Comparison of ENCODE assay signal across 8 cellular contexts in genomic region chr2:241314933-241315182, GRCh38. TPM values are rescaled to one million over a fixed set of nuclear protein-coding genes. Genes with fewer than 3 reads are reported as not detected.
DNase-seq lines count a peak whose midpoint lies in the region; ATAC-seq and TF ChIP-seq lines count a peak whose summit lies in the region.

No MANE protein-coding gene starts in this region.

- peak overlapping the region; percentile 100 for H3K27ac ChIP-seq in left ventricle myocardium inferior (replicated peaks)
- H3K27ac ChIP-seq in ascending aorta: peak overlapping the region; percentile 99
- peak overlapping the region; percentile 98 to 99 for H3K27ac ChIP-seq in lung (ENCODE audit: low read depth in 1 of 2, low read length in 1 of 2)
- peak overlapping the region; percentile 81 to 98 for H3K27ac ChIP-seq in aorta (ENCODE audit: low read depth in 1 of 2, low read length in 2 of 2)

- H3K36me3 ChIP-seq in left ventricle myocardium inferior: no peaks in the 10 kb centered on the region
- H3K36me3 ChIP-seq in ascending aorta: no peaks in the 10 kb centered on the region
- H3K36me3 ChIP-seq in lung (ENCODE audit: control insufficient read depth in 2 of 2, insufficient read depth in 2 of 2, low read length in 2 of 2): peaks cover 0 to 2% of the 10 kb centered on the region in 2 donors
- no peaks in the 10 kb centered on the region for H3K36me3 ChIP-seq in aorta (ENCODE audit: control insufficient read depth in 1 of 2, insufficient read depth in 2 of 2, low read length in 1 of 2)

- no peak for DNase-seq in left ventricle myocardium inferior
- no peak for DNase-seq in left cardiac atrium
- DNase-seq in ascending aorta (ENCODE audit: low spot score in 2 of 2): no peak
- DNase-seq in lung (ENCODE audit: low spot score): no peak
- DNase-seq in aorta: no peak
- DNase-seq in EL: no peak
- DNase-seq in NCI-H146 treated with DMSO at 0.1 percent for 48 hours (lab: John Stamatoyannopoulos, UW; ENCODE audit: unreplicated experiment): no peak
- DNase-seq in stimulated activated CD4-positive, alpha-beta T cell treated with anti-CD3 and anti-CD28 coated beads, Interleukin-4, amount 100 ng/mL, for 1 hour: no peak

- H3K27me3 ChIP-seq in left ventricle myocardium inferior (ENCODE audit: low read depth) (no peaks in the 10 kb centered on the region), ascending aorta (no peaks in the 10 kb centered on the region), lung (ENCODE audit: control insufficient read depth, insufficient read depth) (no peaks in the 10 kb centered on the region), aorta (ENCODE audit: control insufficient read depth in 1 of 2, insufficient read depth in 2 of 2, low read length in 1 of 2) (no peaks in the 10 kb centered on the region)

- peak overlapping the region; percentile 82 for H3K4me3 ChIP-seq in left ventricle myocardium inferior
- H3K4me3 ChIP-seq in ascending aorta: peak overlapping the region; percentile 85 to 98
- H3K4me3 ChIP-seq in lung: peak overlapping the region; percentile 62
- H3K4me3 ChIP-seq in aorta (ENCODE audit: low read length in 2 of 2): peak overlapping the region; percentile 65 to 81

- no peak for TF ChIP-seq CTCF in left ventricle myocardium inferior (IDR thresholded peaks at IDR 0.05; ENCODE audit: borderline replicate concordance)
- peak in 1 of 3 experiments; percentile 16 for TF ChIP-seq CTCF in ascending aorta (IDR thresholded peaks at IDR 0.05)
- TF ChIP-seq CTCF in lung (IDR thresholded peaks at IDR 0.05; ENCODE audit: control extremely low read depth, extremely low read depth): no peak

- no peak for ATAC-seq in left cardiac atrium
- ATAC-seq in lung (ENCODE audit: insufficient read depth, low FRiP score): peak; percentile 4
- ATAC-seq in aorta (ENCODE audit: low FRiP score): no peak

- intact Hi-C loops in left ventricle myocardium inferior (cut with micrococcal nuclease): no loop called here
- intact Hi-C loops in left cardiac atrium (cut with DNase I): loop anchor here in 1 of 2 donors (5.0 kb wide), 1 partner anchor 38 kb away; no protein-coding TSS in a partner anchor
- intact Hi-C loops in ascending aorta (cut with DNase I): loop anchor here (1.0 to 10.0 kb wide), 8 partner anchors 41 to 387 kb away; partner anchors contain the start of genes ATG4B, FARP2, ING5 and MTERF4
- intact Hi-C loops in aorta (cut with DNase I): loop anchor here (1.0 to 5.0 kb wide), 4 partner anchors 37 to 43 kb away; partner anchors contain the start of gene FARP2 (in 1 of the 2)

- WGBS in lung, 2 donors: 0% methylated on average over 24 to 29 of the region's 29 CpGs
- 0 to 1% methylated on average over 24 to 29 of the region's 29 CpGs for WGBS in aorta, 2 donors

- H3K4me1 ChIP-seq in left ventricle myocardium inferior (peaks cover 80% of the 10 kb centered on the region), ascending aorta (peaks cover 0 to 33% of the 10 kb centered on the region in 2 donors), lung (ENCODE audit: control insufficient read depth in 2 of 2, insufficient read depth in 2 of 2, low read length in 2 of 2) (peaks cover 3 to 21% of the 10 kb centered on the region in 2 donors), aorta (ENCODE audit: control insufficient read depth in 1 of 2, insufficient read depth in 2 of 2, low read length in 2 of 2) (peaks cover 0 to 5% of the 10 kb centered on the region in 2 donors)

- H3K9me3 ChIP-seq in left ventricle myocardium inferior (replicated peaks) (no peaks in the 10 kb centered on the region), ascending aorta (no peaks in the 10 kb centered on the region), lung (ENCODE audit: control insufficient read depth in 2 of 2, insufficient read depth in 1 of 2, low read length in 1 of 2) (no peaks in the 10 kb centered on the region), aorta (ENCODE audit: control insufficient read depth, low read length) (no peaks in the 10 kb centered on the region)

RNA-seq across cellular contexts. Expression of gene HDLBP, which starts 0.6 kb away (rescaled TPM):
- 365 TPM for total RNA-seq in left ventricle myocardium inferior
- 100 to 1,000 TPM; 357 to 358 TPM for total RNA-seq in left cardiac atrium
- total RNA-seq in ascending aorta: 308 TPM
- 100 to 1,000 TPM; 415 to 595 TPM for total RNA-seq in lung
- 100 to 1,000 TPM; 165 to 216 TPM for polyA plus RNA-seq in lung
- total RNA-seq in aorta: 100 to 1,000 TPM; 415 to 476 TPM
- polyA plus RNA-seq in aorta: 100 to 1,000 TPM; 220 to 221 TPM

RNA-seq across cellular contexts. Expression of gene SEPTIN2, which starts 0.9 kb away (rescaled TPM):
- 187 TPM for total RNA-seq in left ventricle myocardium inferior
- total RNA-seq in left cardiac atrium: 100 to 1,000 TPM; 194 to 328 TPM
- total RNA-seq in ascending aorta: 248 TPM
- 100 to 1,000 TPM; 337 to 755 TPM for total RNA-seq in lung
- 100 to 1,000 TPM; 114 to 178 TPM for polyA plus RNA-seq in lung
- 100 to 1,000 TPM; 345 to 394 TPM for total RNA-seq in aorta
- polyA plus RNA-seq in aorta: 100 to 1,000 TPM; 218 to 243 TPM

RNA-seq across cellular contexts. Expression of gene FARP2, which starts 41.2 kb away (rescaled TPM):
- total RNA-seq in left ventricle myocardium inferior: 16.5 TPM
- 10 to 100 TPM; 18.1 to 28.3 TPM for total RNA-seq in left cardiac atrium
- total RNA-seq in ascending aorta: 19.6 TPM
- 10 to 100 TPM; 38.8 to 49.7 TPM for total RNA-seq in lung
- polyA plus RNA-seq in lung: 10 to 100 TPM in 1 of 2 donors, 1 to 10 TPM in 1; 9.9 to 16.0 TPM
- 10 to 100 TPM; 49.1 to 64.4 TPM for total RNA-seq in aorta
- 10 to 100 TPM; 16.4 to 48.2 TPM for polyA plus RNA-seq in aorta
